8 cellular contexts compared by ENCODE assay signal in genomic region chr10:101830322-101831168, GRCh38. TPM values are rescaled to one million over a fixed set of nuclear protein-coding genes. Genes with fewer than 3 reads are reported as not detected.
DNase-seq lines count a peak whose midpoint lies in the region; ATAC-seq and TF ChIP-seq lines count a peak whose summit lies in the region.

No MANE protein-coding gene starts in this region.

- WGBS in ovary, 3 donors: 0 to 1% (median 1%) methylated on average over 37 to 56 of the region's 56 CpGs
- WGBS in thyroid gland, 2 donors: 0% methylated on average over 1 to 8 of the region's 56 CpGs

- H3K36me3 Mint-ChIP-seq in activated naive CD4-positive, alpha-beta T cell treated with anti-CD3 and anti-CD28 coated beads, Interleukin-2, amount 10 ng/mL, durations not matched to agents 7 days and 5 days: peaks cover 4% of the 10 kb centered on the region

- H3K9me3 ChIP-seq in SJSA1 (replicated peaks) (no peaks in the 10 kb centered on the region), ovary (no peaks in the 10 kb centered on the region), thyroid gland (no peaks in the 10 kb centered on the region)

- TF ChIP-seq EP300 in ovary (IDR thresholded peaks at IDR 0.05): no peak

- H3K4me1 ChIP-seq in SJSA1 (replicated peaks) (peaks cover 18% of the 10 kb centered on the region), ovary (ENCODE audit: insufficient read depth) (peaks cover 16% of the 10 kb centered on the region), thyroid gland (peaks cover 18 to 20% of the 10 kb centered on the region in 2 donors)

- peak overlapping the region; percentile 74 for H3K4me3 Mint-ChIP-seq in activated naive CD4-positive, alpha-beta T cell treated with anti-CD3 and anti-CD28 coated beads, Interleukin-2, amount 10 ng/mL, durations not matched to agents 7 days and 5 days

- peaks cover 4% of the 10 kb centered on the region for H3K27me3 Mint-ChIP-seq in activated naive CD4-positive, alpha-beta T cell treated with anti-CD3 and anti-CD28 coated beads, Interleukin-2, amount 10 ng/mL, durations not matched to agents 7 days and 5 days

- DNase-seq in DMS79 treated with DMSO at 0.1 percent for 48 hours (lab: John Stamatoyannopoulos, UW) (peak; percentile 6), LHCN-M2 (ENCODE audit: low read depth) (peak; percentile 83), SJSA1 (ENCODE audit: low read depth in 1 of 2, low spot score in 2 of 2) (peak; percentile 87 to 91), globus pallidus (ENCODE audit: low spot score) (peak; percentile 52), ovary (peak; percentile 90 to 96 (median 92)), thyroid gland (peak; percentile 93 to 94)
- DNase-seq in activated naive CD4-positive, alpha-beta T cell treated with anti-CD3 and anti-CD28 coated beads, Interleukin-2, amount 10 ng/mL, durations not matched to agents 7 days and 5 days: peak; percentile 95

- peak overlapping the region; percentile 96 for H3K27ac Mint-ChIP-seq in activated naive CD4-positive, alpha-beta T cell treated with anti-CD3 and anti-CD28 coated beads, Interleukin-2, amount 10 ng/mL, durations not matched to agents 7 days and 5 days

- peaks cover 62% of the 10 kb centered on the region for H3K4me1 Mint-ChIP-seq in activated naive CD4-positive, alpha-beta T cell treated with anti-CD3 and anti-CD28 coated beads, Interleukin-2, amount 10 ng/mL, durations not matched to agents 7 days and 5 days

- H3K36me3 ChIP-seq in SJSA1: no peaks in the 10 kb centered on the region
- H3K36me3 ChIP-seq in ovary: no peaks in the 10 kb centered on the region
- no peaks in the 10 kb centered on the region for H3K36me3 ChIP-seq in thyroid gland

- H3K4me3 ChIP-seq in SJSA1 (peak overlapping the region; percentile 38), ovary (peak overlapping the region; percentile 41), thyroid gland (replicated peaks in 1 of 3) (peak overlapping the region; percentile 1 to 48 (median 27))

- no peak for TF ChIP-seq POLR2A in ovary (IDR thresholded peaks at IDR 0.05)
- TF ChIP-seq POLR2A in thyroid gland (IDR thresholded peaks at IDR 0.05): peak in 1 of 2 donors; percentile 35

- no peak overlapping the region for H3K27ac ChIP-seq in SJSA1
- H3K27ac ChIP-seq in ovary: peak overlapping the region; percentile 68 to 90
- peak overlapping the region in 2 of 3 donors; percentile 31 to 37 for H3K27ac ChIP-seq in thyroid gland

- CTCF ChIA-PET in activated naive CD4-positive, alpha-beta T cell treated with anti-CD3 and anti-CD28 coated beads, Interleukin-2, amount 10 ng/mL, durations not matched to agents 7 days and 5 days (lab: Charles Lee): interaction anchor here (3.6 kb wide), 1 partner anchor 11 kb away, joined by 14 read pairs; no protein-coding TSS in a partner anchor

- peak; percentile 53 for ATAC-seq in GM21825 (IDR thresholded peaks at IDR 0.05; ENCODE audit: unreplicated experiment)

- H3K9me3 Mint-ChIP-seq in activated naive CD4-positive, alpha-beta T cell treated with anti-CD3 and anti-CD28 coated beads, Interleukin-2, amount 10 ng/mL, durations not matched to agents 7 days and 5 days: no peaks in the 10 kb centered on the region

- TF ChIP-seq CTCF in ovary (IDR thresholded peaks at IDR 0.05) (no peak), thyroid gland (IDR thresholded peaks at IDR 0.05) (no peak)

- H3K27me3 ChIP-seq in SJSA1 (replicated peaks) (no peaks in the 10 kb centered on the region), ovary (no peaks in the 10 kb centered on the region), thyroid gland (no peaks in the 10 kb centered on the region)

- intact Hi-C loops in ovary (cut with DNase I) (no loop called here), thyroid gland (cut with DNase I) (no loop called here)

RNA-seq across cellular contexts. Expression of gene OGA, which starts 12.3 kb away (rescaled TPM):
- total RNA-seq in LHCN-M2 (2014; rRNA removed) (50.3 and 55.3 TPM in 2 replicates), ovary (100 to 1,000 TPM in 5 of 7 donors, 10 to 100 TPM in 2; 85.3 to 134 (median 103) TPM), thyroid gland (100 to 1,000 TPM; 114 to 205 (median 157) TPM)
- 31.8 TPM for polyA plus RNA-seq in LHCN-M2 (2012)
- 65.6 and 69.3 TPM in 2 replicates for total RNA-seq in SJSA1 (2014; rRNA removed; shearing (Covaris generic))
- polyA plus RNA-seq in ovary: 10 to 100 TPM; 58.9 to 83.7 TPM

RNA-seq across cellular contexts. Expression of gene KCNIP2, which starts 13.1 kb away (rescaled TPM):
- total RNA-seq in LHCN-M2 (2014; rRNA removed) (0.17 and 0.26 TPM in 2 replicates), ovary (1 to 10 TPM; 1.8 to 8.9 (median 6.8) TPM), thyroid gland (1 to 10 TPM; 1.0 to 3.5 (median 1.4) TPM)
- polyA plus RNA-seq in LHCN-M2 (2012): 0.38 TPM
- 0.58 TPM in 1 of 2 replicates, not detected in the other for total RNA-seq in SJSA1 (2014; rRNA removed; shearing (Covaris generic))
- 1 to 10 TPM; 3.6 to 3.7 TPM for polyA plus RNA-seq in ovary

RNA-seq across cellular contexts. Expression of gene NPM3, which starts 47.3 kb away (rescaled TPM):
- total RNA-seq in LHCN-M2 (2014; rRNA removed) (117 and 123 TPM in 2 replicates), ovary (10 to 100 TPM; 23.1 to 64.8 (median 32.1) TPM), thyroid gland (10 to 100 TPM in 3 of 4 donors, 1 to 10 TPM in 1; 9.0 to 27.3 (median 20.7) TPM)
- 64.3 TPM for polyA plus RNA-seq in LHCN-M2 (2012)
- total RNA-seq in SJSA1 (2014; rRNA removed; shearing (Covaris generic)): 80.7 and 137 TPM in 2 replicates
- polyA plus RNA-seq in ovary: 10 to 100 TPM; 11.0 to 41.5 TPM

RNA-seq across cellular contexts. Expression of gene FGF8, which starts 54.6 kb away (rescaled TPM):
- total RNA-seq in LHCN-M2 (2014; rRNA removed): not detected in 2 replicates
- polyA plus RNA-seq in LHCN-M2 (2012): not detected
- total RNA-seq in SJSA1 (2014; rRNA removed; shearing (Covaris generic)): not detected in 2 replicates
- total RNA-seq in ovary: not detected
- polyA plus RNA-seq in ovary: not detected
- total RNA-seq in thyroid gland: not detected

Comparison
In these comparisons a context has a peak if more than half of its experiments do, and no peak if none do; other contexts are left out.
1. DNase-seq: peak in every context shown above with its lines; median percentile 95 in activated naive CD4-positive, alpha-beta T cell treated with anti-CD3 and anti-CD28 coated beads, Interleukin-2, amount 10 ng/mL, durations not matched to agents 7 days and 5 days; 94 in thyroid gland; 92 in ovary; 89 in SJSA1; 83 in LHCN-M2; 52 in globus pallidus; 6 in DMS79 treated with DMSO at 0.1 percent for 48 hours.